Comparison of ENCODE assay signal across 8 cellular contexts in genomic region chr20:32789896-32790750, GRCh38. TPM values are rescaled to one million over a fixed set of nuclear protein-coding genes. Genes with fewer than 3 reads are reported as not detected.
DNase-seq lines count a peak whose midpoint lies in the region; ATAC-seq and TF ChIP-seq lines count a peak whose summit lies in the region.

No MANE protein-coding gene starts in this region.

- intact Hi-C loops in activated CD8-positive, alpha-beta T cell treated with anti-CD3 and anti-CD28 coated beads for 36 hours (cut with micrococcal nuclease), result loop anchor here (5.0 to 10.0 kb wide), 3 partner anchors 77 to 305 kb away; no protein-coding TSS in a partner anchor

- H3K27ac Mint-ChIP-seq in activated CD8-positive, alpha-beta T cell treated with anti-CD3 and anti-CD28 coated beads for 36 hours, result no peak overlapping the region
- no peak overlapping the region for H3K27ac Mint-ChIP-seq in mesothelial cell of epicardium

- no peaks in the 10 kb centered on the region for H3K9me3 ChIP-seq in effector memory CD4-positive, alpha-beta T cell (ENCODE audit: control insufficient read depth, low read length)

- peaks cover 22% of the 10 kb centered on the region for H3K4me1 ChIP-seq in effector memory CD4-positive, alpha-beta T cell (ENCODE audit: control insufficient read depth, insufficient read depth, low read length, poor library complexity, severe bottlenecking)

- no peak overlapping the region for H3K4me3 Mint-ChIP-seq in activated CD8-positive, alpha-beta T cell treated with anti-CD3 and anti-CD28 coated beads for 36 hours
- no peak overlapping the region for H3K4me3 Mint-ChIP-seq in mesothelial cell of epicardium

- TF ChIP-seq CTCF in GM10248 (IDR thresholded peaks at IDR 0.05; ENCODE audit: control extremely low read depth, extremely low read depth, low read depth, missing control alignments), result peak; percentile 99
- peak; percentile 99 for TF ChIP-seq CTCF in activated CD8-positive, alpha-beta T cell treated with anti-CD3 and anti-CD28 coated beads for 36 hours (IDR thresholded peaks at IDR 0.05)
- peak; percentile 98 for TF ChIP-seq CTCF in mesothelial cell of epicardium (IDR thresholded peaks at IDR 0.05; ENCODE audit: unreplicated experiment)

- no peak overlapping the region for H3K27ac ChIP-seq in effector memory CD4-positive, alpha-beta T cell (ENCODE audit: insufficient read depth, low read length, poor library complexity, severe bottlenecking)

- peak; percentile 46 for ATAC-seq in HG03460 (IDR thresholded peaks at IDR 0.05; ENCODE audit: unreplicated experiment)
- ATAC-seq in activated CD8-positive, alpha-beta T cell treated with anti-CD3 and anti-CD28 coated beads for 36 hours, result peak; percentile 82
- ATAC-seq in GM21717 (IDR thresholded peaks at IDR 0.05; ENCODE audit: unreplicated experiment), result no peak

- DNase-seq in GM10248 (ENCODE audit: extremely low spot score) (peak; percentile 87), NCI-H774 (lab: John Stamatoyannopoulos, UW) (peak; percentile 57), mesothelial cell of epicardium (ENCODE audit: low spot score in 2 of 2, unreplicated experiment in 2 of 2) (peak; percentile 63 to 83)
- DNase-seq in activated CD8-positive, alpha-beta T cell treated with anti-CD3 and anti-CD28 coated beads for 36 hours, result peak; percentile 82
- peak; percentile 40 to 54 (median 43) for DNase-seq in effector memory CD4-positive, alpha-beta T cell
- DNase-seq in stimulated activated CD8-positive, alpha-beta memory T cell treated with anti-CD3 and anti-CD28 coated beads, Interleukin-2, amount 100 ng/mL, for 1 hour (ENCODE audit: low read depth in 2 of 2), result peak; percentile 40 to 48

- H3K36me3 ChIP-seq in effector memory CD4-positive, alpha-beta T cell (ENCODE audit: control insufficient read depth, insufficient read depth, low read length), result no peaks in the 10 kb centered on the region

- no peaks in the 10 kb centered on the region for H3K27me3 ChIP-seq in effector memory CD4-positive, alpha-beta T cell (replicated peaks; ENCODE audit: control insufficient read depth, insufficient read depth, low read length, poor library complexity, severe bottlenecking)

- H3K9me3 Mint-ChIP-seq in activated CD8-positive, alpha-beta T cell treated with anti-CD3 and anti-CD28 coated beads for 36 hours, result no peaks in the 10 kb centered on the region
- no peaks in the 10 kb centered on the region for H3K9me3 Mint-ChIP-seq in mesothelial cell of epicardium

- H3K4me1 Mint-ChIP-seq in activated CD8-positive, alpha-beta T cell treated with anti-CD3 and anti-CD28 coated beads for 36 hours (ENCODE audit: low read depth), result peaks cover 32% of the 10 kb centered on the region
- peaks cover 26% of the 10 kb centered on the region for H3K4me1 Mint-ChIP-seq in mesothelial cell of epicardium

- no peak overlapping the region for H3K4me3 ChIP-seq in effector memory CD4-positive, alpha-beta T cell (ENCODE audit: insufficient read depth, low read depth, low read length, poor library complexity, severe bottlenecking)

- no peaks in the 10 kb centered on the region for H3K36me3 Mint-ChIP-seq in activated CD8-positive, alpha-beta T cell treated with anti-CD3 and anti-CD28 coated beads for 36 hours (ENCODE audit: low read depth)
- H3K36me3 Mint-ChIP-seq in mesothelial cell of epicardium, result peaks cover 5% of the 10 kb centered on the region

- CTCF ChIA-PET in GM10248 (lab: Yijun Ruan, JAX), result interaction anchor here (0.6 to 3.1 kb wide), 55 partner anchors 9 to 540 kb away, joined by 3 to 53 read pairs (median 4); partner anchors contain the start of genes C20orf203, DNMT3B and SUN5
- CTCF ChIA-PET in activated CD8-positive, alpha-beta T cell treated with anti-CD3 and anti-CD28 coated beads for 36 hours (lab: Charles Lee), result interaction anchor here (0.5 to 5.5 kb wide), 35 partner anchors 9 to 502 kb away, joined by 3 to 49 read pairs (median 4); partner anchors contain the start of genes BPIFB2, C20orf203, MAPRE1 and SUN5

- H3K27me3 Mint-ChIP-seq in activated CD8-positive, alpha-beta T cell treated with anti-CD3 and anti-CD28 coated beads for 36 hours, result no peaks in the 10 kb centered on the region
- H3K27me3 Mint-ChIP-seq in mesothelial cell of epicardium (ENCODE audit: low read depth), result no peaks in the 10 kb centered on the region

- POLR2A ChIA-PET in GM10248 (lab: Yijun Ruan, JAX), result no interaction called here
- POLR2A ChIA-PET in activated CD8-positive, alpha-beta T cell treated with anti-CD3 and anti-CD28 coated beads for 36 hours (lab: Charles Lee), result no interaction called here

RNA-seq across cellular contexts. Expression of gene DNMT3B, which starts 27.9 kb away (rescaled TPM):
- total RNA-seq in activated CD8-positive, alpha-beta T cell treated with anti-CD3 and anti-CD28 coated beads for 36 hours, result 1 to 10 TPM; 2.9 TPM
- total RNA-seq in mesothelial cell of epicardium, result 7.5 to 8.5 TPM (median 8.5 TPM) in 3 replicates

RNA-seq across cellular contexts. Expression of gene MAPRE1, which starts 29.6 kb away (rescaled TPM):
- 100 to 1,000 TPM; 112 to 119 TPM for total RNA-seq in activated CD8-positive, alpha-beta T cell treated with anti-CD3 and anti-CD28 coated beads for 36 hours
- 114 to 119 TPM (median 114 TPM) in 3 replicates for total RNA-seq in mesothelial cell of epicardium

RNA-seq across cellular contexts. Expression of gene COMMD7, which starts 46.9 kb away (rescaled TPM):
- total RNA-seq in activated CD8-positive, alpha-beta T cell treated with anti-CD3 and anti-CD28 coated beads for 36 hours, result 10 to 100 TPM; 30.7 to 34.0 TPM
- total RNA-seq in mesothelial cell of epicardium, result 36.3 to 40.8 TPM (median 39.2 TPM) in 3 replicates
